Comparison of ENCODE assay signal across 8 cellular contexts in the genomic region with DNA sequence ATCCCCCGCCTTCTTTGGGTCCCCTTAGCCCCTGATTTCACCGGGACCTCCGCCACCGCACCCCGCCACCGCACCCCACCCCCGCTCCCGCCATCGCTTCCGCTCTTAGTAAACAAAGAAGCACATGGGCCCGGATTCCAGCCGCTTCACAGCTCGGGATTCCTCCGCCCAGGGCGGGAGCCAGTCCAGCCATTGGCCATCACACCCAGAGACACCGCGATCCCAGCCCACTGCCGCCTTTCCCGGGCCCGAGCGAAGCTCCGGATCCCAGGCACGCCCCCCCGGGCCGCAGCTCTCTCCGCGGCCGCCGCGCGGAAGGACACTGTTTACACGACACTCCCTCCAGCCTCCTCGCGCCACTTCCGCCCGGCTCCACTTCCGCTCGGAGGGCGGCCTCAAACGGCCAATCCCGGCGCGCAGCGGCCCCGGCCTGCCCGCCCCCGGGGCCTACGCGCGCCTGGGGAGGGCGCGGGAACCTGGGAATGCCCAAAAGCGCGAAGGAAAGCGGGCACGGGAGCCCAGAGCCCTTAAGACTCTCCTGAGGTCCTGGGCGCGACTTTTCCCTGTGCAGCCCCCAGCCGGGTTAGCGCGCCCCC. TPM values are rescaled to one million over a fixed set of nuclear protein-coding genes. Genes with fewer than 3 reads are reported as not detected.
A peak's percentile ranks its signal among the peaks of the same experiment; 100 is the strongest.
DNase-seq lines count a peak whose midpoint lies in the region; ATAC-seq, FAIRE-seq and TF ChIP-seq lines count a peak whose summit lies in the region.

No MANE protein-coding gene starts in this region.

- no peaks in the 10 kb centered on the region for H3K9me3 ChIP-seq in keratinocyte (ENCODE audit: control insufficient read depth, low read depth, low read length)

- H3K4me3 ChIP-seq in keratinocyte (ENCODE audit: control insufficient read depth in 2 of 3, extremely low read depth in 1 of 3, insufficient read depth in 2 of 3, low read depth in 1 of 3, low read length in 3 of 3), result peak overlapping the region; percentile 70 to 78 (median 75)

- H4K20me1 ChIP-seq in keratinocyte (ENCODE audit: control insufficient read depth, extremely low read depth, insufficient read depth, low read length), result peaks cover 6% of the 10 kb centered on the region

- peak overlapping the region; percentile 97 for H3K27ac Mint-ChIP-seq in central memory CD8-positive, alpha-beta T cell (ENCODE audit: low read depth)

- H3K9me3 Mint-ChIP-seq in central memory CD8-positive, alpha-beta T cell, result no peaks in the 10 kb centered on the region

- H3K4me1 ChIP-seq in keratinocyte (ENCODE audit: control insufficient read depth, extremely low read depth, insufficient read depth, low read length), result peaks cover 10% of the 10 kb centered on the region

- dilution Hi-C loops in keratinocyte (cut with MboI; ENCODE audit: extremely low pct_ligation_motif_present, low sequenced_read_pairs), result no loop called here

- peaks cover 57% of the 10 kb centered on the region for H3K36me3 Mint-ChIP-seq in central memory CD8-positive, alpha-beta T cell (ENCODE audit: insufficient read depth)

- peak overlapping the region; percentile 90 for H3K9ac ChIP-seq in keratinocyte (ENCODE audit: control insufficient read depth, extremely low read depth, insufficient read depth, low read length)

- peaks cover 37% of the 10 kb centered on the region for H3K4me1 Mint-ChIP-seq in central memory CD8-positive, alpha-beta T cell

- H3K4me2 ChIP-seq in keratinocyte (ENCODE audit: control insufficient read depth, extremely low read depth, insufficient read depth, low read depth, low read length), result peak overlapping the region; percentile 74

- DNase-seq in AG08396 (ENCODE audit: low spot score) (peak; percentile 95), NCI-H2227 treated with DMSO at 0.1 percent for 48 hours (lab: John Stamatoyannopoulos, UW) (peak; percentile 98), keratinocyte (ENCODE audit: low read depth, low spot score) (no peak)
- peak; percentile 82 to 86 for DNase-seq in central memory CD8-positive, alpha-beta T cell (ENCODE audit: low spot score in 2 of 2)
- DNase-seq in stimulated activated CD4-positive, alpha-beta T cell treated with anti-CD3 and anti-CD28 coated beads, Interleukin-12 subunit alpha, Interleukin-12 subunit beta, amount 100 ng/mL, for 24 hours (ENCODE audit: low read depth in 2 of 2), result peak; percentile 77 to 79

- H3K27me3 Mint-ChIP-seq in central memory CD8-positive, alpha-beta T cell, result no peaks in the 10 kb centered on the region

- peaks cover 36% of the 10 kb centered on the region for H3K79me2 ChIP-seq in keratinocyte (ENCODE audit: control insufficient read depth, insufficient read depth, low read length)

- TF ChIP-seq CTCF in keratinocyte (optimal IDR thresholded peaks at IDR 0.05 in 1 of 3, IDR thresholded peaks at IDR 0.05 in 1 of 3, conservative IDR thresholded peaks at IDR 0.05 in 1 of 3; ENCODE audit: extremely low read depth in 1 of 3, insufficient read depth in 2 of 3, low read length in 3 of 3), result no peak

- no peaks in the 10 kb centered on the region for H3K9me1 ChIP-seq in keratinocyte (ENCODE audit: control insufficient read depth, extremely low read depth, insufficient read depth, low read length)

- peak; percentile 20 for TF ChIP-seq POLR2A in GM18951 (IDR thresholded peaks at IDR 0.05; ENCODE audit: extremely low read depth, insufficient read depth, insufficient read length)

- FAIRE-seq in keratinocyte (lab: Jason Lieb, UNC), result no peak

- no peaks in the 10 kb centered on the region for H3K27me3 ChIP-seq in keratinocyte (ENCODE audit: control insufficient read depth, extremely low read depth, insufficient read depth, low read length)

- peak overlapping the region; percentile 87 for H3K27ac ChIP-seq in keratinocyte (ENCODE audit: control insufficient read depth, insufficient read depth, low read length)

- ATAC-seq in HG03175 (IDR thresholded peaks at IDR 0.05; ENCODE audit: unreplicated experiment), result peak; percentile 65
- peak; percentile 75 to 77 for ATAC-seq in activated CD4-positive, CD25-positive, alpha-beta regulatory T cell treated with anti-CD3 and anti-CD28 coated beads, Interleukin-2, amount 50 U/mL, for 24 hours
- ATAC-seq in central memory CD8-positive, alpha-beta T cell (replicated peaks; ENCODE audit: extremely low read depth, poor library complexity, severe bottlenecking), result peak; percentile 84

- peak overlapping the region; percentile 32 for H2AFZ ChIP-seq in keratinocyte (ENCODE audit: control insufficient read depth, low read length)

- in situ Hi-C loops in GM18951 (cut with MboI; ENCODE audit: low sequenced_read_pairs, unreplicated experiment), result no loop called here

- peaks cover 32 to 47% of the 10 kb centered on the region in 2 experiments for H3K36me3 ChIP-seq in keratinocyte (ENCODE audit: control insufficient read depth in 2 of 2, extremely low read depth in 1 of 2, insufficient read depth in 2 of 2, low read length in 2 of 2)

- peak overlapping the region; percentile 94 for H3K4me3 Mint-ChIP-seq in central memory CD8-positive, alpha-beta T cell

RNA-seq across cellular contexts. Expression of gene MCM7, which starts 0.7 kb away (rescaled TPM):
- polyA plus RNA-seq in keratinocyte, result 23.7 to 60.0 TPM (median 46.8 TPM) in 3 replicates
- 20.1 TPM for polyA plus RNA-seq in keratinocyte (2011; ENCODE audit: low read depth)
- polyA plus RNA-seq in keratinocyte (2011; cell fraction: cytosol; rRNA removed), result 15.8 and 21.2 TPM in 2 replicates
- polyA plus RNA-seq in keratinocyte (2011; cell fraction: nucleus; rRNA removed), result 40.4 and 49.6 TPM in 2 replicates
- 24.5 and 67.9 TPM in 2 replicates for polyA plus RNA-seq in keratinocyte (2012; ENCODE audit: low replicate concordance)
- 18.2 to 75.4 TPM (median 68.1 TPM) in 3 replicates for polyA minus RNA-seq in keratinocyte
- polyA minus RNA-seq in keratinocyte (2011; cell fraction: cytosol; rRNA and poly(A)+ RNA removed), result 38.2 TPM
- 15.4 and 18.4 TPM in 2 replicates for polyA minus RNA-seq in keratinocyte (2011; cell fraction: nucleus; rRNA and poly(A)+ RNA removed)

RNA-seq across cellular contexts. Expression of gene AP4M1, which starts 0.9 kb away (rescaled TPM):
- polyA plus RNA-seq in keratinocyte, result 13.7 to 15.2 TPM (median 14.2 TPM) in 3 replicates
- polyA plus RNA-seq in keratinocyte (2011; ENCODE audit: low read depth), result 7.9 TPM
- 9.8 and 12.0 TPM in 2 replicates for polyA plus RNA-seq in keratinocyte (2011; cell fraction: cytosol; rRNA removed)
- 26.6 and 29.7 TPM in 2 replicates for polyA plus RNA-seq in keratinocyte (2011; cell fraction: nucleus; rRNA removed)
- polyA plus RNA-seq in keratinocyte (2012; ENCODE audit: low replicate concordance), result 12.0 and 16.5 TPM in 2 replicates
- polyA minus RNA-seq in keratinocyte, result 10.9 to 14.6 TPM (median 13.2 TPM) in 3 replicates
- 24.2 TPM for polyA minus RNA-seq in keratinocyte (2011; cell fraction: cytosol; rRNA and poly(A)+ RNA removed)
- 6.6 and 11.1 TPM in 2 replicates for polyA minus RNA-seq in keratinocyte (2011; cell fraction: nucleus; rRNA and poly(A)+ RNA removed)

RNA-seq across cellular contexts. Expression of gene COPS6, which starts 11.7 kb away (rescaled TPM):
- polyA plus RNA-seq in keratinocyte, result 144 to 184 TPM (median 171 TPM) in 3 replicates
- 76.3 TPM for polyA plus RNA-seq in keratinocyte (2011; ENCODE audit: low read depth)
- 144 and 154 TPM in 2 replicates for polyA plus RNA-seq in keratinocyte (2011; cell fraction: cytosol; rRNA removed)
- 105 and 108 TPM in 2 replicates for polyA plus RNA-seq in keratinocyte (2011; cell fraction: nucleus; rRNA removed)
- polyA plus RNA-seq in keratinocyte (2012; ENCODE audit: low replicate concordance), result 101 and 145 TPM in 2 replicates
- 147 to 216 TPM (median 153 TPM) in 3 replicates for polyA minus RNA-seq in keratinocyte
- 86.5 TPM for polyA minus RNA-seq in keratinocyte (2011; cell fraction: cytosol; rRNA and poly(A)+ RNA removed)
- 32.1 and 38.8 TPM in 2 replicates for polyA minus RNA-seq in keratinocyte (2011; cell fraction: nucleus; rRNA and poly(A)+ RNA removed)

RNA-seq across cellular contexts. Expression of gene TAF6, which starts 18.6 kb away (rescaled TPM):
- 4.5 to 11.7 TPM (median 7.6 TPM) in 3 replicates for polyA plus RNA-seq in keratinocyte
- polyA plus RNA-seq in keratinocyte (2011; ENCODE audit: low read depth), result 12.9 TPM
- polyA plus RNA-seq in keratinocyte (2011; cell fraction: cytosol; rRNA removed), result 8.6 and 15.7 TPM in 2 replicates
- polyA plus RNA-seq in keratinocyte (2011; cell fraction: nucleus; rRNA removed), result 17.4 and 24.3 TPM in 2 replicates
- polyA plus RNA-seq in keratinocyte (2012; ENCODE audit: low replicate concordance), result 17.8 and 28.0 TPM in 2 replicates
- polyA minus RNA-seq in keratinocyte, result 8.3 to 44.3 TPM (median 11.6 TPM) in 3 replicates
- 9.4 TPM for polyA minus RNA-seq in keratinocyte (2011; cell fraction: cytosol; rRNA and poly(A)+ RNA removed)
- polyA minus RNA-seq in keratinocyte (2011; cell fraction: nucleus; rRNA and poly(A)+ RNA removed), result 8.8 and 15.1 TPM in 2 replicates

RNA-seq across cellular contexts. Expression of gene CNPY4, which starts 18.9 kb away (rescaled TPM):
- 7.7 to 9.9 TPM (median 9.8 TPM) in 3 replicates for polyA plus RNA-seq in keratinocyte
- 1.5 TPM for polyA plus RNA-seq in keratinocyte (2011; ENCODE audit: low read depth)
- 4.2 and 5.8 TPM in 2 replicates for polyA plus RNA-seq in keratinocyte (2011; cell fraction: cytosol; rRNA removed)
- polyA plus RNA-seq in keratinocyte (2011; cell fraction: nucleus; rRNA removed), result 15.8 and 18.7 TPM in 2 replicates
- polyA plus RNA-seq in keratinocyte (2012; ENCODE audit: low replicate concordance), result 2.1 and 9.1 TPM in 2 replicates
- 1.6 to 3.3 TPM (median 3.1 TPM) in 3 replicates for polyA minus RNA-seq in keratinocyte
- 1.3 TPM for polyA minus RNA-seq in keratinocyte (2011; cell fraction: cytosol; rRNA and poly(A)+ RNA removed)
- polyA minus RNA-seq in keratinocyte (2011; cell fraction: nucleus; rRNA and poly(A)+ RNA removed), result 3.4 and 6.3 TPM in 2 replicates
